In genomic region chr2:185208261-185208660, GRCh38 we compare ENCODE assay signal across 9 cellular contexts.
DNase-seq lines count a peak whose midpoint lies in the region; ATAC-seq and TF ChIP-seq lines count a peak whose summit lies in the region.
"Had no signal": no experiment of that assay in that cellular context is flagged by ENCODE, and none has a peak within 500 bp of the region (broad histone marks: within the 10 kb centered on the region; RNA-seq: fewer than 3 reads in every experiment).

No MANE protein-coding gene starts in this region.

- peaks cover 0 to 11% (median 0%) of the 10 kb centered on the region in 9 donors for H3K9me3 Mint-ChIP-seq in naive thymus-derived CD8-positive, alpha-beta T cell
- H3K9me3 Mint-ChIP-seq: stimulated activated naive CD8-positive, alpha-beta T cell treated with anti-CD3 and anti-CD28 coated beads, Interleukin-15, Interleukin-2, amounts not matched to agents 100 ng/mL and 50 ng/mL, for 24 hours had no signal

- H3K9me3 ChIP-seq in left ventricle myocardium inferior (replicated peaks) (no peaks in the 10 kb centered on the region), spleen (peaks cover 0 to 4% (median 0%) of the 10 kb centered on the region in 8 donors)

- H3K27me3 Mint-ChIP-seq in naive thymus-derived CD8-positive, alpha-beta T cell, result peaks cover 0 to 1% (median 0%) of the 10 kb centered on the region in 5 donors
- H3K27me3 Mint-ChIP-seq: stimulated activated naive CD8-positive, alpha-beta T cell treated with anti-CD3 and anti-CD28 coated beads, Interleukin-15, Interleukin-2, amounts not matched to agents 100 ng/mL and 50 ng/mL, for 24 hours had no signal

- H3K27ac Mint-ChIP-seq in naive thymus-derived CD8-positive, alpha-beta T cell, result no peak overlapping the region
- H3K27ac Mint-ChIP-seq: stimulated activated naive CD8-positive, alpha-beta T cell treated with anti-CD3 and anti-CD28 coated beads, Interleukin-15, Interleukin-2, amounts not matched to agents 100 ng/mL and 50 ng/mL, for 24 hours had no signal

- H3K4me3 Mint-ChIP-seq in naive thymus-derived CD8-positive, alpha-beta T cell, result no peak overlapping the region
- H3K4me3 Mint-ChIP-seq: stimulated activated naive CD8-positive, alpha-beta T cell treated with anti-CD3 and anti-CD28 coated beads, Interleukin-15, Interleukin-2, amounts not matched to agents 100 ng/mL and 50 ng/mL, for 24 hours had no signal

- H3K4me1 ChIP-seq in left ventricle myocardium inferior, result no peaks in the 10 kb centered on the region
- H3K4me1 ChIP-seq in spleen, result no peaks in the 10 kb centered on the region

- no peak for TF ChIP-seq POLR2A in spleen (IDR thresholded peaks at IDR 0.05)

- H3K36me3 ChIP-seq in left ventricle myocardium inferior (no peaks in the 10 kb centered on the region), spleen (no peaks in the 10 kb centered on the region)

- intact Hi-C loops in left ventricle myocardium inferior (cut with micrococcal nuclease) (no loop called here), left cardiac atrium (cut with DNase I) (no loop called here), spleen (cut with DNase I; ENCODE audit: low total_unique reads) (no loop called here)

- H3K4me3 ChIP-seq in left ventricle myocardium inferior (no peak overlapping the region), epithelial cell of proximal tubule (ENCODE audit: low read depth, low read length) (no peak overlapping the region), spleen (no peak overlapping the region)

- H3K4me1 Mint-ChIP-seq in naive thymus-derived CD8-positive, alpha-beta T cell, result no peaks in the 10 kb centered on the region

- peak; percentile 23 for TF ChIP-seq CTCF in left ventricle myocardium inferior (IDR thresholded peaks at IDR 0.05; ENCODE audit: borderline replicate concordance)
- peak; percentile 96 for TF ChIP-seq CTCF in epithelial cell of proximal tubule (conservative IDR thresholded peaks at IDR 0.05; ENCODE audit: low read depth, low read length)
- TF ChIP-seq CTCF in spleen (IDR thresholded peaks at IDR 0.05 in 8 of 11, conservative IDR thresholded peaks at IDR 0.05 in 3 of 11), result no peak

- POLR2A ChIA-PET in naive thymus-derived CD8-positive, alpha-beta T cell (lab: Charles Lee), result no interaction called here

- H3K27me3 ChIP-seq in left ventricle myocardium inferior (ENCODE audit: low read depth) (no peaks in the 10 kb centered on the region), spleen (replicated peaks in 1 of 7) (no peaks in the 10 kb centered on the region)

- ATAC-seq in left cardiac atrium, result no peak
- ATAC-seq in naive thymus-derived CD8-positive, alpha-beta T cell, result no peak

- no peak overlapping the region for H3K27ac ChIP-seq in left ventricle myocardium inferior (replicated peaks)
- H3K27ac ChIP-seq in spleen, result no peak overlapping the region

- 2 to 14% (median 10%) methylated on average over 1 of the region's 1 CpG for WGBS in spleen, 5 donors

- H3K36me3 Mint-ChIP-seq in naive thymus-derived CD8-positive, alpha-beta T cell, result no peaks in the 10 kb centered on the region

- DNase-seq in left ventricle myocardium inferior, result no peak
- DNase-seq in left cardiac atrium, result no peak
- peak; percentile 26 for DNase-seq in NCI-H2227 treated with DMSO at 0.1 percent for 48 hours (lab: John Stamatoyannopoulos, UW)
- DNase-seq in epithelial cell of proximal tubule (ENCODE audit: low read depth), result peak; percentile 18
- DNase-seq in T-helper 9 cell, result no peak
- no peak for DNase-seq in naive thymus-derived CD8-positive, alpha-beta T cell
- DNase-seq in OCI-M2 (lab: John Stamatoyannopoulos, UW; ENCODE audit: unreplicated experiment), result no peak
- DNase-seq in spleen, result no peak

Comparison
In these comparisons a context has a peak if more than half of its experiments do, and no peak if none do; other contexts are left out.
1. DNase-seq: peak in NCI-H2227 treated with DMSO at 0.1 percent for 48 hours (single experiment) and epithelial cell of proximal tubule (single experiment); none in left ventricle myocardium inferior (single experiment), left cardiac atrium (single experiment), T-helper 9 cell (single experiment), naive thymus-derived CD8-positive, alpha-beta T cell (0 of 10), OCI-M2 (single experiment) and spleen (single experiment).
2. CTCF ChIP-seq: peak in left ventricle myocardium inferior (single experiment) and epithelial cell of proximal tubule (single experiment); none in spleen (0 of 11).